Comparison of ENCODE assay signal across 9 cellular contexts in the genomic region with DNA sequence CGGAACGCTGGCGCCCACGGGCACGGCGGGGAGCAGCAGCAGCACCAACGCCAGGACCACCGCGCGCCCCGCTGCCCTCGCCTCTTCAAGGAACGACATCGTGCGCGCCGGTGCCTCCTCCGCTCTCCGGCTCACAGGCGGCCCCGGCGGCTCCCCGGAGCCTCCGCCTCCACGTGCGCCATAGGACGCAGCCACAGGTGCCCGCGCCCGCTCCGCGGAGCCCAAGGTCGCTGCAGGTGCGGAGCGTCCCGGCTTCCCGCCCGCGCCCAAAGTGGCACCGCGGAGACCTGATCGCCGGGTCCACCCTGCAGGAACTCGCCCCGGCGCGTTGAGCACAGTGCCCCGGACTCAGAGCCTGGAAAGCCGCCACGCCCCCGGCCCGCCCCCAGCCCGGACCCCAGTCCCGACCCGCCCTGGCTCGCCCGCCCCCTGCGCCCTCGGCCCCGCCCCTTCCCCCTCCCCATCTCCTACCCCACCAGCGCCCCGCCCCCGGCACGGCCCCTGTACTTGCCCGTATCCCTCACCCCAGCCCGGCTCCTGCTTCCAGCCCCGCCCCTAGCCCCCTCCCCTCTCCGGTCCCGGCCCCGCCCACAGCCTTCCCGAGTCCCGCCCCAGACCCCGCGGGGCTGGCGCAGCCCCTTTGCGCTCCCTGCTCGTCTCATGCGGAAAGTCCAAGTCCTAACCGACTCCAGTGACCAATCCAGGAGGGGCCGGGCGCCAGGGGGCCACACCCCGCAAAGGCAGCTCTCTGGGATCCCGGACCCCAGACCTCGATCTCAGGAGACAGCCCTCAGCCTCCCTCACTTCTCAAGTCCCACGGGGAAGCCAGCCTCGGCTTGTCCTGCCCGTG. TPM values are rescaled to one million over a fixed set of nuclear protein-coding genes. Genes with fewer than 3 reads are reported as not detected.
DNase-seq lines count a peak whose midpoint lies in the region; ATAC-seq and TF ChIP-seq lines count a peak whose summit lies in the region.
"Had no signal": no experiment of that assay in that cellular context is flagged by ENCODE, and none has a peak within 500 bp of the region (broad histone marks: within the 10 kb centered on the region; RNA-seq: fewer than 3 reads in every experiment).

A gene with protein sequence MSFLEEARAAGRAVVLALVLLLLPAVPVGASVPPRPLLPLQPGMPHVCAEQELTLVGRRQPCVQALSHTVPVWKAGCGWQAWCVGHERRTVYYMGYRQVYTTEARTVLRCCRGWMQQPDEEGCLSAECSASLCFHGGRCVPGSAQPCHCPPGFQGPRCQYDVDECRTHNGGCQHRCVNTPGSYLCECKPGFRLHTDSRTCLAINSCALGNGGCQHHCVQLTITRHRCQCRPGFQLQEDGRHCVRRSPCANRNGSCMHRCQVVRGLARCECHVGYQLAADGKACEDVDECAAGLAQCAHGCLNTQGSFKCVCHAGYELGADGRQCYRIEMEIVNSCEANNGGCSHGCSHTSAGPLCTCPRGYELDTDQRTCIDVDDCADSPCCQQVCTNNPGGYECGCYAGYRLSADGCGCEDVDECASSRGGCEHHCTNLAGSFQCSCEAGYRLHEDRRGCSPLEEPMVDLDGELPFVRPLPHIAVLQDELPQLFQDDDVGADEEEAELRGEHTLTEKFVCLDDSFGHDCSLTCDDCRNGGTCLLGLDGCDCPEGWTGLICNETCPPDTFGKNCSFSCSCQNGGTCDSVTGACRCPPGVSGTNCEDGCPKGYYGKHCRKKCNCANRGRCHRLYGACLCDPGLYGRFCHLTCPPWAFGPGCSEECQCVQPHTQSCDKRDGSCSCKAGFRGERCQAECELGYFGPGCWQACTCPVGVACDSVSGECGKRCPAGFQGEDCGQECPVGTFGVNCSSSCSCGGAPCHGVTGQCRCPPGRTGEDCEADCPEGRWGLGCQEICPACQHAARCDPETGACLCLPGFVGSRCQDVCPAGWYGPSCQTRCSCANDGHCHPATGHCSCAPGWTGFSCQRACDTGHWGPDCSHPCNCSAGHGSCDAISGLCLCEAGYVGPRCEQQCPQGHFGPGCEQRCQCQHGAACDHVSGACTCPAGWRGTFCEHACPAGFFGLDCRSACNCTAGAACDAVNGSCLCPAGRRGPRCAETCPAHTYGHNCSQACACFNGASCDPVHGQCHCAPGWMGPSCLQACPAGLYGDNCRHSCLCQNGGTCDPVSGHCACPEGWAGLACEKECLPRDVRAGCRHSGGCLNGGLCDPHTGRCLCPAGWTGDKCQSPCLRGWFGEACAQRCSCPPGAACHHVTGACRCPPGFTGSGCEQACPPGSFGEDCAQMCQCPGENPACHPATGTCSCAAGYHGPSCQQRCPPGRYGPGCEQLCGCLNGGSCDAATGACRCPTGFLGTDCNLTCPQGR (N-terminal part only) (minus strand): TSS at position 339 of the 850 bp plus-strand sequence. CDS start 240 bp downstream, at position 99.

- intact Hi-C loops in adrenal gland (cut with DNase I), result no loop called here

- peak within 1 kb of the TSS; percentile 67; the same call in 1 of the 2 replicates for H3K9ac ChIP-seq in iPS-20b (ENCODE audit: low read depth, low read length)

- H3K4me1 ChIP-seq in adrenal gland (replicated peaks in 1 of 2), result peaks cover 0 to 9% of the 10 kb centered on the region in 2 donors
- peaks cover 16% of the 10 kb centered on the region for H3K4me1 ChIP-seq in iPS-20b (ENCODE audit: insufficient read depth, low read length)

- H3K27me3 ChIP-seq in adrenal gland (peaks cover 26% of the 10 kb centered on the region), iPS-20b (ENCODE audit: insufficient read depth, low read length) (peaks cover 24% of the 10 kb centered on the region)

- H3K4me3 ChIP-seq in adrenal gland (peak within 1 kb of the TSS in 1 of 4 donors; percentile 44), iPS-20b (ENCODE audit: low read length) (peak within 1 kb of the TSS; percentile 74)

- H3K36me3 ChIP-seq in adrenal gland (replicated peaks in 1 of 2) (no peaks in the 10 kb centered on the region), iPS-20b (ENCODE audit: insufficient read depth, low read depth, low read length) (no peaks in the 10 kb centered on the region)

- ATAC-seq in SK-N-SH treated with all-trans-retinoic acid at 6 μM for 48 hours, result peak; percentile 75
- ATAC-seq in HG03175 (IDR thresholded peaks at IDR 0.05; ENCODE audit: unreplicated experiment), result no peak

- no peak for TF ChIP-seq POLR2A in adrenal gland (IDR thresholded peaks at IDR 0.05)

- TF ChIP-seq CTCF in adrenal gland (IDR thresholded peaks at IDR 0.05), result no peak

- 0 to 1% (median 1%) methylated on average over 6 to 87 of the region's 87 CpGs for WGBS in adrenal gland, 4 donors

- DNase-seq in DMS153 (lab: John Stamatoyannopoulos, UW) (peak; percentile 8), DMS153 treated with DMSO at 0.1 percent for 48 hours (lab: John Stamatoyannopoulos, UW; ENCODE audit: unreplicated experiment) (no peak), adrenal gland (peak in 4 of 7 donors; percentile 39 to 43 (median 40)), NCI-H2029 treated with DMSO at 0.1 percent for 48 hours (lab: John Stamatoyannopoulos, UW) (no peak)
- DNase-seq in stimulated activated CD4-positive, alpha-beta T cell treated with anti-CD3 and anti-CD28 coated beads, Interleukin-1b, Interleukin-23, amount 100 ng/mL, for 24 hours (ENCODE audit: low read depth in 4 of 4, low spot score in 1 of 4), result peak; percentile 32 to 65 (median 58)

- H3K9me3 ChIP-seq in adrenal gland (replicated peaks in 1 of 3), result no peaks in the 10 kb centered on the region
- H3K9me3 ChIP-seq in iPS-20b (ENCODE audit: insufficient read depth, low read depth, low read length), result no peaks in the 10 kb centered on the region

- H3K27ac ChIP-seq in adrenal gland (no peak within 1 kb of the TSS), iPS-20b (ENCODE audit: low read length) (no peak within 1 kb of the TSS)
- H3K27ac ChIP-seq: 22Rv1 had no signal

TF ChIP-seq in SK-N-SH treated with all-trans-retinoic acid at 6 μM for 48 hours, 23 proteins besides CTCF, POLR2A, EP300 and RAD21:
- no peak for TF ChIP-seq ZNF70 (CRISPR knock-in tag; IDR thresholded peaks at IDR 0.05)
- TF ChIP-seq ESRRG (CRISPR knock-in tag; IDR thresholded peaks at IDR 0.05), result no peak

RNA-seq across cellular contexts. Expression of the gene that starts here (rescaled TPM):
- 10 to 100 TPM in 3 of 8 donors, 1 to 10 TPM in 5; 2.6 to 12.5 (median 8.2) TPM for total RNA-seq in adrenal gland
- 10 to 100 TPM in 2 of 3 donors, under 1 TPM in 1; 0.15 to 29.2 (median 16.2) TPM for polyA plus RNA-seq in adrenal gland

Comparison
In these comparisons a context has a peak if more than half of its experiments do, and no peak if none do; other contexts are left out.
1. DNase-seq: peak in DMS153 (single experiment), adrenal gland (4 of 7) and stimulated activated CD4-positive, alpha-beta T cell treated with anti-CD3 and anti-CD28 coated beads, Interleukin-1b, Interleukin-23, amount 100 ng/mL, for 24 hours (4 of 4); none in DMS153 treated with DMSO at 0.1 percent for 48 hours (single experiment) and NCI-H2029 treated with DMSO at 0.1 percent for 48 hours (single experiment).